ENCODE assay signal across 12 cellular contexts in the genomic region with DNA sequence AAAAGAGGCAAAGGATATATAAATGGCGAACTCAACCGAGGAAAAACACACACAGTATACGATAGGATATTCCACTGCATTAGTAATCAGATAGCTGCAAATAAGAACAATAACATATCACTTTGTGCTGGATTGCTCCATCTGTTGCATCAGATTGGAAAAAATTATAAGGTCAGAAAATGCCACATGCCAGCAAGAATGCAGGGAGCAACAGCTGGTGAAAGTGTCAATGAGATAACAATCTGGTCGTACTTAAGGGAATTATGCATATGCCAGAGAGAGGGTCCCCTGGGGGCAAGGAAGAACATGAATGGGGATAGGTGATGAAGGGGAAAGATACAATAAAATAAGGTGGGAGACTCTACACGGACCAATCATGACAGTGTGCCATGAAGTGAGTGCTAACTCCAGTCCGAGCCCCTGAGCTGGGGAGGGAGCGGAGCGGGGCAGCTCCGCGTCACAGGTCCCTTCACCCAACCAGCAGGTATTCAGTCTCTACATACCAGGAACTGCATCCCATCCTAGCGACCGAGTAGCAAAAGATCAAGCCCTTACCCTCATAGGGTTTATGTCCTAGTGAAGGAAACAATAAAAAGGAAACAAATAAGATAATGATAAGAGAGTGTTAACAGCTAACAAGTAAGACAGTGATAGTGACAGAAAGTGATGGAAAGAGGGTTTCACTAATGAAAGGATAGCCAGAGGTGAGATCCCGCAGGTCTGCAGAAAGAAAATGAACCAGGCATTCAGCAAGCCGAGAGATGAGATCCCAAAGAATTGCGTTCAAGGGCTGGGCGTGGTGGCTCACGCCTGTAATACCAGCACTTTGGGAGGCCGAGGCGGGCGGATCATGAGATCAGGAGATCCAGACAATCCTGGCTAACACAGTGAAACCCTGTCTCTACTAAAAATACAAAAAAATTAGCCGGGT. TPM values are rescaled to one million over a fixed set of nuclear protein-coding genes. Genes with fewer than 3 reads are reported as not detected.
DNase-seq lines count a peak whose midpoint lies in the region; ATAC-seq and TF ChIP-seq lines count a peak whose summit lies in the region.
"Had no signal": no experiment of that assay in that cellular context is flagged by ENCODE, and none has a peak within 500 bp of the region (broad histone marks: within the 10 kb centered on the region; RNA-seq: fewer than 3 reads in every experiment).

No MANE protein-coding gene starts in this region.

- peak overlapping the region; percentile 49; the same call in 1 of the 2 replicates for H3K9ac ChIP-seq in ES-I3 (ENCODE audit: low read depth, low read length)

- DNase-seq in NCI-H524 (lab: John Stamatoyannopoulos, UW) (peak; percentile 48 to 83), epithelial cell of esophagus (ENCODE audit: low read depth) (peak; percentile 7), osteocyte (ENCODE audit: extremely low spot score, unreplicated experiment) (no peak), NCI-H446 treated with DMSO at 0.1 percent for 48 hours (lab: John Stamatoyannopoulos, UW) (no peak), natural killer cell (no peak)
- no peak for DNase-seq in stimulated activated CD4-positive, alpha-beta T cell treated with anti-CD3 and anti-CD28 coated beads, Interleukin-2, amount 100 ng/mL, for 48 hours
- DNase-seq: NCI-H1417; RPMI8226; stimulated activated naive CD4-positive, alpha-beta T cell treated with Interleukin-2 at 50 U/mL for 16 hours; T-helper 9 cell had no signal

- peak overlapping the region; percentile 89 for H3K27ac Mint-ChIP-seq in osteocyte (ENCODE audit: unreplicated experiment)
- H3K27ac Mint-ChIP-seq in natural killer cell, result no peak overlapping the region
- H3K27ac Mint-ChIP-seq: activated CD4-positive, alpha-beta memory T cell treated with anti-CD3 and anti-CD28 coated beads for 36 hours had no signal

- 0 out of 2 replicates have a peak, but pooled peaks cover 4% of the 10 kb centered on the region for H3K4me1 ChIP-seq in ES-I3 (ENCODE audit: insufficient read depth, low read length)

- H3K4me3 Mint-ChIP-seq in osteocyte (ENCODE audit: unreplicated experiment) (peak overlapping the region; percentile 16), natural killer cell (no peak overlapping the region)
- H3K4me3 Mint-ChIP-seq: activated CD4-positive, alpha-beta memory T cell treated with anti-CD3 and anti-CD28 coated beads for 36 hours had no signal

- TF ChIP-seq CTCF in epithelial cell of esophagus (IDR thresholded peaks at IDR 0.05; ENCODE audit: insufficient read depth, low read depth, low read length, missing control alignments) (no peak), osteocyte (IDR thresholded peaks at IDR 0.05) (no peak), natural killer cell (IDR thresholded peaks at IDR 0.05) (no peak)

- H3K27me3 Mint-ChIP-seq in osteocyte (ENCODE audit: unreplicated experiment) (no peaks in the 10 kb centered on the region), natural killer cell (ENCODE audit: low read depth in 2 of 2) (no peaks in the 10 kb centered on the region)
- H3K27me3 Mint-ChIP-seq: activated CD4-positive, alpha-beta memory T cell treated with anti-CD3 and anti-CD28 coated beads for 36 hours had no signal

- no peaks in the 10 kb centered on the region for H3K36me3 ChIP-seq in ES-I3 (ENCODE audit: insufficient read depth, low read length)

- ATAC-seq in natural killer cell, result no peak

- H3K9me3 Mint-ChIP-seq in osteocyte (ENCODE audit: unreplicated experiment) (no peaks in the 10 kb centered on the region), natural killer cell (no peaks in the 10 kb centered on the region)
- H3K9me3 Mint-ChIP-seq: activated CD4-positive, alpha-beta memory T cell treated with anti-CD3 and anti-CD28 coated beads for 36 hours had no signal

- no peaks in the 10 kb centered on the region for H3K9me3 ChIP-seq in ES-I3 (ENCODE audit: control insufficient read depth, insufficient read depth, low read length)

- intact Hi-C loops in natural killer cell (cut with micrococcal nuclease), result no loop called here

- peaks cover 74% of the 10 kb centered on the region for H3K4me1 Mint-ChIP-seq in osteocyte (ENCODE audit: unreplicated experiment)
- H3K4me1 Mint-ChIP-seq in natural killer cell, result peaks cover 9 to 23% of the 10 kb centered on the region in 2 donors

- no peak overlapping the region for H3K4me3 ChIP-seq in epithelial cell of esophagus (ENCODE audit: low read length)

- H3K36me3 Mint-ChIP-seq in osteocyte (ENCODE audit: unreplicated experiment) (peaks cover 15% of the 10 kb centered on the region), natural killer cell (no peaks in the 10 kb centered on the region)
- H3K36me3 Mint-ChIP-seq: activated CD4-positive, alpha-beta memory T cell treated with anti-CD3 and anti-CD28 coated beads for 36 hours had no signal

RNA-seq across cellular contexts. Expression of gene MPP7, which starts 9.4 kb away (rescaled TPM):
- total RNA-seq in osteocyte, result 37.4 and 41.9 TPM in 2 replicates
- 10 to 100 TPM; 11.5 to 21.0 (median 19.1) TPM for total RNA-seq in natural killer cell

Comparison
In these comparisons a context has a peak if more than half of its experiments do, and no peak if none do; other contexts are left out.
1. DNase-seq: peak in NCI-H524 (2 of 2) and epithelial cell of esophagus (single experiment); none in osteocyte (single experiment), NCI-H446 treated with DMSO at 0.1 percent for 48 hours (single experiment), stimulated activated CD4-positive, alpha-beta T cell treated with anti-CD3 and anti-CD28 coated beads, Interleukin-2, amount 100 ng/mL, for 48 hours (0 of 2) and natural killer cell (single experiment).